12 cellular contexts compared by ENCODE assay signal in genomic region chr7:69893915-69894314, GRCh38.
A peak's percentile ranks its signal among the peaks of the same experiment; 100 is the strongest.
DNase-seq lines count a peak whose midpoint lies in the region; ATAC-seq, FAIRE-seq and TF ChIP-seq lines count a peak whose summit lies in the region.
"Had no signal": no experiment of that assay in that cellular context is flagged by ENCODE, and none has a peak within 500 bp of the region (broad histone marks: within the 10 kb centered on the region; RNA-seq: fewer than 3 reads in every experiment).

No MANE protein-coding gene starts in this region.

- CTCF ChIA-PET in GM10248 (lab: Yijun Ruan, JAX) = no interaction called here
- CTCF ChIA-PET in GM12878 (lab: Yijun Ruan, JAX) = interaction anchor here (0.7 kb wide), 1 partner anchor 9 kb away, joined by 3 read pairs; no protein-coding TSS in a partner anchor

- H3K27ac Mint-ChIP-seq in neural crest cell (ENCODE audit: unreplicated experiment) = no peak overlapping the region
- H3K27ac Mint-ChIP-seq: activated CD8-positive, alpha-beta T cell treated with anti-CD3 and anti-CD28 coated beads, Interleukin-2, amount 10 ng/mL, durations not matched to agents 7 days and 5 days had no signal

- BruUV-seq in GM12878 (replicated peaks; lab: Mats Ljungman, UMichigan) = no TSS peak

- no peak overlapping the region for H3K4me3 Mint-ChIP-seq in neural crest cell
- H3K4me3 Mint-ChIP-seq: activated CD8-positive, alpha-beta T cell treated with anti-CD3 and anti-CD28 coated beads, Interleukin-2, amount 10 ng/mL, durations not matched to agents 7 days and 5 days had no signal

- no peak overlapping the region for H3K27ac ChIP-seq in GM12878 (ENCODE audit: control insufficient read depth, insufficient read depth)
- H3K27ac ChIP-seq: stomach had no signal

- peaks cover 34% of the 10 kb centered on the region for H3K4me1 ChIP-seq in GM12878 (ENCODE audit: control insufficient read depth, insufficient read depth, low read length)

- no peaks in the 10 kb centered on the region for H3K9me3 Mint-ChIP-seq in neural crest cell

- peak; percentile 88 for TF ChIP-seq RAD21 in GM12878 (IDR thresholded peaks at IDR 0.05; ENCODE audit: insufficient read depth, low read depth, low read length)

- H4K20me1 ChIP-seq in GM12878 (ENCODE audit: control insufficient read depth, insufficient read depth) = no peaks in the 10 kb centered on the region

- TF ChIP-seq CTCF in GM10248 (IDR thresholded peaks at IDR 0.05; ENCODE audit: control extremely low read depth, extremely low read depth, low read depth, missing control alignments) (peak; percentile 67), GM12878 (IDR thresholded peaks at IDR 0.05 in 2 of 3, conservative IDR thresholded peaks at IDR 0.05 in 1 of 3; ENCODE audit: control insufficient read depth in 2 of 3, extremely low read depth in 1 of 3, insufficient read depth in 1 of 3, low read depth in 3 of 3, low read length in 3 of 3) (peak; percentile 53 to 74 (median 57); a peak in 5 of 6 replicates), neural crest cell (conservative IDR thresholded peaks at IDR 0.05) (peak; percentile 48)

- RAD21 ChIA-PET in GM12878 (lab: Charles Lee; ENCODE audit: unreplicated experiment) = interaction anchor here (0.7 to 1.6 kb wide), 3 partner anchors 155 to 1038 kb away, joined by 3 to 4 read pairs (median 4); no protein-coding TSS in a partner anchor

- no peaks in the 10 kb centered on the region for H3K27me3 Mint-ChIP-seq in neural crest cell (ENCODE audit: low read depth)

- no peak overlapping the region for H3K9ac ChIP-seq in GM12878 (ENCODE audit: control insufficient read depth, insufficient read depth, low read length)

- intact Hi-C loops in GM12878 (cut with micrococcal nuclease; ENCODE audit: unreplicated experiment) = loop anchor here (2.0 to 10.0 kb wide), 3 partner anchors 89 to 271 kb away; no protein-coding TSS in a partner anchor

- SMC1A ChIA-PET in GM12878 (lab: Charles Lee; ENCODE audit: uncharacterized antibody, unreplicated experiment) = no interaction called here

- H3K27me3 ChIP-seq in GM12878 (replicated peaks in 1 of 2; ENCODE audit: control insufficient read depth in 2 of 2, insufficient read depth in 2 of 2, low read length in 1 of 2) = no peaks in the 10 kb centered on the region
- H3K27me3 ChIP-seq: stomach had no signal

- ATAC-seq in GM12878 (peak; percentile 46), GM19397 (IDR thresholded peaks at IDR 0.05; ENCODE audit: unreplicated experiment) (no peak), HG02571 (IDR thresholded peaks at IDR 0.05; ENCODE audit: unreplicated experiment) (no peak)
- ATAC-seq: activated CD8-positive, alpha-beta T cell treated with anti-CD3 and anti-CD28 coated beads, Interleukin-2, amount 10 ng/mL, durations not matched to agents 7 days and 5 days had no signal

- no peak for TF ChIP-seq EP300 in GM12878 (IDR thresholded peaks at IDR 0.05; ENCODE audit: borderline replicate concordance in 1 of 2, control insufficient read depth in 1 of 2, low read depth in 2 of 2, low read length in 2 of 2)

- in situ Hi-C loops in GM12878 (cut with MboI) = no loop called here

- H3K4me1 Mint-ChIP-seq in neural crest cell = peaks cover 36% of the 10 kb centered on the region

- H3K36me3 Mint-ChIP-seq in neural crest cell (ENCODE audit: low read depth) = no peaks in the 10 kb centered on the region

- POLR2A ChIA-PET in GM10248 (lab: Yijun Ruan, JAX) = no interaction called here
- POLR2A ChIA-PET in GM12878 (lab: Charles Lee) = interaction anchor here (0.7 kb wide), 1 partner anchor 217 kb away, joined by 5 read pairs; no protein-coding TSS in a partner anchor

- no peak overlapping the region for H2AFZ ChIP-seq in GM12878 (ENCODE audit: control insufficient read depth, low read depth, low read length)

- no peaks in the 10 kb centered on the region; the same call in 2 of the 3 replicates for H3K9me3 ChIP-seq in GM12878 (replicated peaks; ENCODE audit: control insufficient read depth, insufficient read depth, low read length)
- H3K9me3 ChIP-seq: stomach had no signal

- H3K4me2 ChIP-seq in GM12878 (ENCODE audit: control insufficient read depth, insufficient read depth) = no peak overlapping the region

- no peak for FAIRE-seq in GM12878 (lab: Jason Lieb, UNC)
- FAIRE-seq: endothelial cell of umbilical vein had no signal

- no peak for DNase-seq in GM10248 (ENCODE audit: extremely low spot score)
- peak; percentile 77 for DNase-seq in NCI-H1417 treated with DMSO at 0.1 percent for 48 hours (lab: John Stamatoyannopoulos, UW)
- DNase-seq in GM12878 (ENCODE audit: low read depth, low spot score) = no peak
- no peak for DNase-seq in neural crest cell (ENCODE audit: low read depth, low spot score)
- DNase-seq in iPS-NIHi11 (ENCODE audit: low spot score) = no peak
- no peak for DNase-seq in nucleus accumbens (lab: John Stamatoyannopoulos, UW)
- DNase-seq: activated CD8-positive, alpha-beta T cell treated with anti-CD3 and anti-CD28 coated beads, Interleukin-2, amount 10 ng/mL, durations not matched to agents 7 days and 5 days; occipital lobe; stomach had no signal

- TF ChIP-seq POLR2A in GM12878 (IDR thresholded peaks at IDR 0.05; ENCODE audit: low read depth, low read length) = no peak

- H3K79me2 ChIP-seq in GM12878 (ENCODE audit: control insufficient read depth, insufficient read depth, low read length) = peaks cover 22% of the 10 kb centered on the region

- H3K36me3 ChIP-seq in GM12878 (ENCODE audit: control insufficient read depth in 2 of 2, insufficient read depth in 2 of 2, low read length in 1 of 2) = no peaks in the 10 kb centered on the region
- H3K36me3 ChIP-seq: stomach had no signal

- H3K4me3 ChIP-seq in GM12878 = no peak overlapping the region
- H3K4me3 ChIP-seq: stomach had no signal

- WGBS in GM12878 (ENCODE audit: insufficient coverage, insufficient replicate concordance, low lambda C conversion rate, missing lambda C conversion rate) = 76% methylated on average over 2 of the region's 3 CpGs

TF ChIP-seq in GM12878, 131 proteins besides CTCF, POLR2A, EP300 and RAD21:
- TF ChIP-seq SMC3 (IDR thresholded peaks at IDR 0.05; ENCODE audit: borderline replicate concordance, low read length) (peak; percentile 65; the same call in 1 of the 2 replicates), SRF (IDR thresholded peaks at IDR 0.05; ENCODE audit: low read depth in 2 of 2, low read length in 2 of 2) (0 out of 4 replicates have a peak, but pooled peaks of 1 of the 2 experiments have one; percentile 13), SP1 (IDR thresholded peaks at IDR 0.05; ENCODE audit: low read depth, low read length) (no peak), SKIL (IDR thresholded peaks at IDR 0.05; ENCODE audit: low read depth, poor library complexity, severe bottlenecking) (peak; percentile 24), YBX1 (IDR thresholded peaks at IDR 0.05) (no peak)
